1 cellular context compared by ENCODE assay signal in genomic region chr2:239892480-239893235, GRCh38.
TF ChIP-seq lines count a peak whose summit lies in the region.

No MANE protein-coding gene starts in this region.

TF ChIP-seq in H1, 55 proteins besides CTCF, POLR2A, EP300 and RAD21:
- TF ChIP-seq NANOG (IDR thresholded peaks at IDR 0.05; ENCODE audit: insufficient read depth, low read depth, low read length, poor library complexity, severe bottlenecking) (no peak), SP4 (IDR thresholded peaks at IDR 0.05; ENCODE audit: low read length) (no peak), SAP30 (IDR thresholded peaks at IDR 0.05; ENCODE audit: insufficient read depth, insufficient replicate concordance, low read length) (no peak), CBX5 (IDR thresholded peaks at IDR 0.05; ENCODE audit: low read depth, low read length) (no peak), TAF7 (optimal IDR thresholded peaks at IDR 0.05; ENCODE audit: borderline replicate concordance, low read depth, low read length) (no peak), MAFK (IDR thresholded peaks at IDR 0.05; ENCODE audit: low read depth, low read length) (no peak), ZNF274 (IDR thresholded peaks at IDR 0.05; ENCODE audit: borderline replicate concordance, extremely low read depth, low read length) (no peak), SP2 (IDR thresholded peaks at IDR 0.05; ENCODE audit: low read length) (no peak), USF2 (IDR thresholded peaks at IDR 0.05; ENCODE audit: low read length) (no peak), KDM4A (IDR thresholded peaks at IDR 0.05; ENCODE audit: low read depth, low read length, severe bottlenecking) (no peak), BRCA1 (IDR thresholded peaks at IDR 0.05; ENCODE audit: low read depth, low read length) (no peak), SIRT6 (IDR thresholded peaks at IDR 0.05; ENCODE audit: low read length) (no peak), SIN3A (conservative IDR thresholded peaks at IDR 0.05 in 1 of 2, IDR thresholded peaks at IDR 0.05 in 1 of 2; ENCODE audit: low read depth in 1 of 2, low read length in 2 of 2) (no peak), EZH2 (IDR thresholded peaks at IDR 0.05; ENCODE audit: low read depth, low read length, severe bottlenecking) (no peak), SUZ12 (IDR thresholded peaks at IDR 0.05; ENCODE audit: low read length) (no peak), KDM1A (IDR thresholded peaks at IDR 0.05; ENCODE audit: borderline replicate concordance, low read length) (no peak), HDAC6 (IDR thresholded peaks at IDR 0.05; ENCODE audit: low read depth, low read length) (no peak)
TF ChIP-seq in H1: peak in this region for 0.
